In the genomic region with DNA sequence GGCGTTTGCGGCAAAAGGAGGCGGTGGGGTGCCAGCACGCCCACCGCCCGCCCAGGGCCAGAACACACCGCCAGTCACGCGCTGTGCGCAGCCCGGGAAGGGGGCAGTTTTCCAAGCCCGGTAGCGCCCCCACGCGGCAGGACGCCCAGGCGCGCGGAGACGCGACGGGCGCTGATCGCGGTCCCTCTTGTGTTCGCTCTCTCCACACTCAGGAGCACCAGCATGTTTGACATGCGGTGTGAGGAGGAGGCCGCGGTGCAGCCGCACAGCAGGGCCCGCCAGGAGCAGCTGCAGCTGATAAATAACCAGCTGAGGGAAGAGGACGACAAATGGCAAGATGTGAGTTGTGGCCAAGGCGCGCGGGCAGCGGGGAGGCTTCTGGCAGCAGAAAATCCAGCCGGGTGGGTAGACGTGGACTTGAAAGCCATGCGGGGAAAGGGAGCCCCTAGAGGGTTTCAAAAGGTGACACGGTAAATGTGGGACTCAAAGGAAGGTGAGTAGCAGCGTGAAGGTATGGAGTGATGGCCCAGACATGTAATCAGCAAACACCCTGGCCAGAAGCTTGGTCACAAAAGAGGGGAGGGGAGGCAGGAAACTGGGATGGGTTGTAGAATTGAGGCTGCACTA, we compare ENCODE assay signal across 8 cellular contexts.
DNase-seq lines count a peak whose midpoint lies in the region; ATAC-seq and TF ChIP-seq lines count a peak whose summit lies in the region.

No MANE protein-coding gene starts in this region.

- DNase-seq in EH (ENCODE audit: low read depth) (peak; percentile 51), NT2/D1 (ENCODE audit: low read depth, low spot score) (peak; percentile 55), esophagus squamous epithelium (lab: John Stamatoyannopoulos, UW) (no peak), middle frontal gyrus (ENCODE audit: extremely low spot score, low spot score) (peak; percentile 43), natural killer cell (no peak)

- WGBS in esophagus squamous epithelium, 2 donors = 23 to 56% methylated on average over 22 to 23 of the region's 41 CpGs
- 14% methylated on average over 41 of the region's 41 CpGs for WGBS in urinary bladder

- H3K27ac Mint-ChIP-seq in natural killer cell = no peak overlapping the region

- intact Hi-C loops in esophagus squamous epithelium (cut with DNase I) = no loop called here
- intact Hi-C loops in natural killer cell (cut with micrococcal nuclease) = no loop called here

- H3K27me3 ChIP-seq in NT2/D1 (ENCODE audit: insufficient read depth, insufficient read length) (peaks cover 28% of the 10 kb centered on the region), esophagus squamous epithelium (peaks cover 0 to 7% (median 0%) of the 10 kb centered on the region in 4 donors)

- no peaks in the 10 kb centered on the region for H3K4me1 Mint-ChIP-seq in natural killer cell

- no peak overlapping the region for H3K9ac ChIP-seq in NT2/D1 (ENCODE audit: insufficient read length, low read depth)

- no peaks in the 10 kb centered on the region for H3K9me3 Mint-ChIP-seq in natural killer cell

- ATAC-seq in HG03175 (IDR thresholded peaks at IDR 0.05; ENCODE audit: unreplicated experiment) (no peak), GM21381 (IDR thresholded peaks at IDR 0.05; ENCODE audit: unreplicated experiment) (no peak), natural killer cell (no peak)

- H3K36me3 ChIP-seq in NT2/D1 (ENCODE audit: insufficient read depth, insufficient read length, low read length) (peaks cover 10% of the 10 kb centered on the region), esophagus squamous epithelium (peaks cover 0 to 6% (median 0%) of the 10 kb centered on the region in 3 donors), urinary bladder (ENCODE audit: insufficient read depth) (no peaks in the 10 kb centered on the region)

- TF ChIP-seq POLR2A in esophagus squamous epithelium (IDR thresholded peaks at IDR 0.05) = no peak

- H3K27ac ChIP-seq in esophagus squamous epithelium (no peak overlapping the region), urinary bladder (ENCODE audit: low read depth) (no peak overlapping the region)

- no peaks in the 10 kb centered on the region for H3K4me1 ChIP-seq in NT2/D1 (ENCODE audit: insufficient read depth, insufficient read length)
- H3K4me1 ChIP-seq in esophagus squamous epithelium = peaks cover 0 to 9% (median 5%) of the 10 kb centered on the region in 3 donors
- H3K4me1 ChIP-seq in urinary bladder (ENCODE audit: insufficient read depth) = no peaks in the 10 kb centered on the region

- H3K9me3 ChIP-seq in NT2/D1 (ENCODE audit: insufficient read depth, low read length) (no peaks in the 10 kb centered on the region), esophagus squamous epithelium (no peaks in the 10 kb centered on the region)

- H3K4me3 Mint-ChIP-seq in natural killer cell = no peak overlapping the region

- TF ChIP-seq CTCF in esophagus squamous epithelium (IDR thresholded peaks at IDR 0.05) (peak; percentile 60 to 89 (median 77)), natural killer cell (IDR thresholded peaks at IDR 0.05) (no peak)

- H3K36me3 Mint-ChIP-seq in natural killer cell = no peaks in the 10 kb centered on the region

- peaks cover 18 to 20% of the 10 kb centered on the region in 2 donors for H3K27me3 Mint-ChIP-seq in natural killer cell (ENCODE audit: low read depth in 2 of 2)

- H3K4me3 ChIP-seq in NT2/D1 (ENCODE audit: insufficient read length, low read depth) = peak overlapping the region; percentile 13
- H3K4me3 ChIP-seq in esophagus squamous epithelium = peak overlapping the region in 2 of 4 donors; percentile 31 to 46
- peak overlapping the region; percentile 16 for H3K4me3 ChIP-seq in urinary bladder (ENCODE audit: low read depth, low read length)

Comparison
In these comparisons a context has a peak if more than half of its experiments do, and no peak if none do; other contexts are left out.
1. DNase-seq: peak in EH (single experiment), NT2/D1 (single experiment) and middle frontal gyrus (single experiment); none in esophagus squamous epithelium (single experiment) and natural killer cell (single experiment).